20 cellular contexts compared by ENCODE assay signal in the genomic region with DNA sequence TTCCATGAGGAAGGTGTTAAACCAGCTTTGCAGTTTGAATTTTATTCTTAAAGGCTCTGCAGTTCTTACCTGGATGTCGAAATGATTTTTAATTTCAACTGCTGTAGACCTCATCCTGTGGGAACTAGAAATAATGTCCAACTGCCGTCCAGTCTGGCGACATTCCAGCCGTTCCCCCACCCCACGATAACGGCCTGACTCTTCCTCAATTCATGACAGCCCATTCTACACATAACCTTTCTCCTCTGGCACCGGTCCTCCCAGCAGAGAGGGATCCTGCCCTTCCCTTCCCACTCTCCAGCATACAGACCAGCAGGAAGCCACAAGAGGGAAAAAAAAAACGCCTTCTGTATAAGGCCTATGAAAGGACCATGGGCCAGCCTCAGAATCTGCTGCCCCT. TPM values are rescaled to one million over a fixed set of nuclear protein-coding genes. Genes with fewer than 3 reads are reported as not detected.
DNase-seq lines count a peak whose midpoint lies in the region; ATAC-seq, FAIRE-seq and TF ChIP-seq lines count a peak whose summit lies in the region.
"Had no signal": no experiment of that assay in that cellular context is flagged by ENCODE, and none has a peak within 500 bp of the region (broad histone marks: within the 10 kb centered on the region; RNA-seq: fewer than 3 reads in every experiment).

No MANE protein-coding gene starts in this region.

- H3K9me3 ChIP-seq in BLaER1 treated with 17β-estradiol and CSF1 and Interleukin-3, amounts not matched to agents 10 nM and 100 nM (replicated peaks in 1 of 11): peaks cover 0 to 12% (median 0%) of the 10 kb centered on the region in 11 experiments; a peak in 3 of 22 replicates
- no peaks in the 10 kb centered on the region for H3K9me3 ChIP-seq in H9 (ENCODE audit: control insufficient read depth, low read depth, low read length)

- no peaks in the 10 kb centered on the region for H3K23me2 ChIP-seq in H9 (ENCODE audit: insufficient read length, low read depth, low read length, poor library complexity, severe bottlenecking)

- no peak for TF ChIP-seq CTCF in H9 (conservative IDR thresholded peaks at IDR 0.05)
- no peak for TF ChIP-seq CTCF in CD14-positive monocyte (IDR thresholded peaks at IDR 0.05)

- H3K27ac Mint-ChIP-seq in H9 (peak overlapping the region in 2 of 3 experiments; percentile 3 to 16; a peak in 2 of 7 replicates), CD14-positive monocyte (no peak overlapping the region)
- H3K27ac Mint-ChIP-seq: B cell; CD4-positive, alpha-beta memory T cell; HFFc6 had no signal

- H3K27me3 ChIP-seq in BLaER1 treated with 17β-estradiol and CSF1 and Interleukin-3, amounts not matched to agents 10 nM and 100 nM: no peaks in the 10 kb centered on the region
- H3K27me3 ChIP-seq in H9 (ENCODE audit: insufficient read depth, low read length): no peaks in the 10 kb centered on the region

- no peak overlapping the region for H4K91ac ChIP-seq in H9 (ENCODE audit: insufficient read length, low read depth, low read length)

- no peak overlapping the region for H3K23ac ChIP-seq in H9 (ENCODE audit: insufficient read length, low read depth, low read length)

- H3K79me1 ChIP-seq in H9 (ENCODE audit: insufficient read depth, low read depth, low read length, poor library complexity, severe bottlenecking): no peaks in the 10 kb centered on the region

- WGBS in H9 (ENCODE audit: extremely low coverage, insufficient read length, low lambda C conversion rate): no CpG with 5 or more reads among the region's 8 CpGs

- no peak overlapping the region for H3K27ac ChIP-seq in BLaER1 treated with 17β-estradiol and CSF1 and Interleukin-3, amounts not matched to agents 10 nM and 100 nM
- H3K27ac ChIP-seq in H9 (ENCODE audit: insufficient read length, low read depth, low read length): no peak overlapping the region
- H3K27ac ChIP-seq: C4-2B had no signal

- no peak overlapping the region for H3K4ac ChIP-seq in H9 (ENCODE audit: low read depth, low read length)

- no peak overlapping the region for H2BK5ac ChIP-seq in H9 (ENCODE audit: insufficient read length, low read length)

- intact Hi-C loops in left colon (cut with DNase I, micrococcal nuclease) (no loop called here), CD14-positive monocyte (cut with micrococcal nuclease) (no loop called here)

- no peak overlapping the region for H3K9ac ChIP-seq in BLaER1 treated with 17β-estradiol and CSF1 and Interleukin-3, amounts not matched to agents 10 nM and 100 nM
- no peak overlapping the region for H3K9ac ChIP-seq in H9 (ENCODE audit: extremely low read depth, insufficient read length, low read length)

- H3K4me1 Mint-ChIP-seq in H9 (peaks cover 0 to 3% of the 10 kb centered on the region in 2 experiments; a peak in 1 of 4 replicates), CD14-positive monocyte (no peaks in the 10 kb centered on the region)

- H3K27me3 Mint-ChIP-seq in H9 (ENCODE audit: low read depth) (no peaks in the 10 kb centered on the region), CD14-positive monocyte (ENCODE audit: low read depth in 3 of 3) (peaks cover 0 to 3% (median 0%) of the 10 kb centered on the region in 3 donors)

- no peak overlapping the region for H2BK15ac ChIP-seq in H9 (ENCODE audit: low read depth, low read length)

- no peak overlapping the region for H3K18ac ChIP-seq in H9 (ENCODE audit: insufficient read length, low read depth, low read length)

- no peaks in the 10 kb centered on the region for H3K79me2 ChIP-seq in H9 (ENCODE audit: insufficient read depth, low read length)

- no peak overlapping the region for H2BK12ac ChIP-seq in H9 (ENCODE audit: insufficient read length, low read depth, low read length)

- peak overlapping the region in 9 of 11 experiments; percentile 24 to 62 (median 51); a peak in 16 of 22 replicates for H3K4me2 ChIP-seq in BLaER1 treated with 17β-estradiol and CSF1 and Interleukin-3, amounts not matched to agents 10 nM and 100 nM
- no peak overlapping the region for H3K4me2 ChIP-seq in H9 (ENCODE audit: insufficient read depth, insufficient read length, low read length)

- H3K4me3 Mint-ChIP-seq in H9: no peak overlapping the region
- H3K4me3 Mint-ChIP-seq in CD14-positive monocyte: no peak overlapping the region
- H3K4me3 Mint-ChIP-seq: B cell; CD4-positive, alpha-beta memory T cell; HFFc6 had no signal

- H2BK20ac ChIP-seq in H9 (ENCODE audit: low read depth, low read length, poor library complexity, severe bottlenecking): no peak overlapping the region

- FAIRE-seq in urothelium cell line (lab: Jason Lieb, UNC): peak; percentile 72
- FAIRE-seq: HTR-8/SVneo, K562 had no signal

- H3T11ph ChIP-seq in H9 (ENCODE audit: low read length): no peak overlapping the region

- H3K4me3 ChIP-seq in BLaER1 treated with 17β-estradiol and CSF1 and Interleukin-3, amounts not matched to agents 10 nM and 100 nM: no peak overlapping the region
- H3K4me3 ChIP-seq: K562 had no signal

- no peaks in the 10 kb centered on the region for H4K20me1 ChIP-seq in BLaER1 treated with 17β-estradiol and CSF1 and Interleukin-3, amounts not matched to agents 10 nM and 100 nM
- H4K20me1 ChIP-seq in H9 (ENCODE audit: control insufficient read depth, insufficient read depth, insufficient read length): no peaks in the 10 kb centered on the region

- no peak for DNase-seq in H9
- DNase-seq in left colon: no peak
- DNase-seq in urothelium cell line (ENCODE audit: low spot score): no peak
- no peak for DNase-seq in CD14-positive monocyte (ENCODE audit: low spot score)
- no peak for DNase-seq in stimulated activated CD4-positive, alpha-beta T cell treated with anti-CD3 and anti-CD28 coated beads, Interleukin-12 subunit alpha, Interleukin-12 subunit beta, amount 100 ng/mL, for 4 hours
- no peak for DNase-seq in NCI-H345 treated with DMSO at 0.1 percent for 48 hours (lab: John Stamatoyannopoulos, UW; ENCODE audit: unreplicated experiment)
- DNase-seq: 8988T; Calu3; CD4-positive, alpha-beta memory T cell; DMS79 treated with DMSO at 0.1 percent for 48 hours; GF-D8; HFFc6; IMR-90 had no signal

- H4K5ac ChIP-seq in H9 (ENCODE audit: insufficient read length, low read depth, low read length): no peak overlapping the region

- ATAC-seq in left colon: peak; percentile 48
- ATAC-seq: HCT116, K562 had no signal

- H3K36me3 ChIP-seq in BLaER1 treated with 17β-estradiol and CSF1 and Interleukin-3, amounts not matched to agents 10 nM and 100 nM: no peaks in the 10 kb centered on the region

- H3K56ac ChIP-seq in H9 (ENCODE audit: insufficient read length, low read depth, low read length): no peak overlapping the region

- H3K4me1 ChIP-seq in BLaER1 treated with 17β-estradiol and CSF1 and Interleukin-3, amounts not matched to agents 10 nM and 100 nM: peaks cover 0 to 18% (median 13%) of the 10 kb centered on the region in 10 experiments; a peak in 16 of 20 replicates
- no peaks in the 10 kb centered on the region for H3K4me1 ChIP-seq in H9 (ENCODE audit: insufficient read depth, low read length)

- H3K9me3 Mint-ChIP-seq in H9 (no peaks in the 10 kb centered on the region), CD14-positive monocyte (peaks cover 0 to 1% (median 0%) of the 10 kb centered on the region in 7 donors)
- H3K9me3 Mint-ChIP-seq: CD4-positive, alpha-beta memory T cell; HFFc6 had no signal

- H4K8ac ChIP-seq in H9 (replicated peaks; ENCODE audit: insufficient read length, low read depth, low read length): no peak overlapping the region

- H2AFZ ChIP-seq in H9 (ENCODE audit: low read length): no peak overlapping the region

- H2BK120ac ChIP-seq in H9 (ENCODE audit: low read depth, low read length, poor library complexity, severe bottlenecking): no peak overlapping the region

- H2AK5ac ChIP-seq in H9 (ENCODE audit: insufficient read length, low read length): no peak overlapping the region

- H3K14ac ChIP-seq in H9 (ENCODE audit: insufficient read depth, low read length): no peak overlapping the region

- H3K36me3 Mint-ChIP-seq in H9 (ENCODE audit: insufficient read depth in 1 of 3, low read depth in 3 of 3): no peaks in the 10 kb centered on the region; a peak in 2 of 7 replicates
- H3K36me3 Mint-ChIP-seq in CD14-positive monocyte: peaks cover 49 to 69% of the 10 kb centered on the region in 2 donors

RNA-seq across cellular contexts. Expression of gene PRR15, which starts 51.8 kb away (rescaled TPM):
- total RNA-seq in H9 (2021) (15.1 and 15.5 TPM in 2 replicates), left colon (100 to 1,000 TPM; 177 to 290 TPM)
- polyA plus RNA-seq in CD14-positive monocyte: not detected
- total RNA-seq: B cell; CD4-positive, alpha-beta memory T cell; IMR-90; K562 had no signal
- polyA plus RNA-seq: AG04450; CD4-positive, alpha-beta memory T cell; IMR-90; K562 had no signal

Comparison
In these comparisons a context has a peak if more than half of its experiments do, and no peak if none do; other contexts are left out.
1. H3K27ac Mint-ChIP-seq: peak in H9 (2 of 3); none in CD14-positive monocyte (0 of 7).
2. RNA of gene PRR15, which starts 51.8 kb away (total RNA-seq): 177 to 290 TPM in left colon; 15.1 to 15.5 TPM in H9; every median in the first group is over 10 times any median in the second.